ENCODE assay signal across 9 cellular contexts in the genomic region with DNA sequence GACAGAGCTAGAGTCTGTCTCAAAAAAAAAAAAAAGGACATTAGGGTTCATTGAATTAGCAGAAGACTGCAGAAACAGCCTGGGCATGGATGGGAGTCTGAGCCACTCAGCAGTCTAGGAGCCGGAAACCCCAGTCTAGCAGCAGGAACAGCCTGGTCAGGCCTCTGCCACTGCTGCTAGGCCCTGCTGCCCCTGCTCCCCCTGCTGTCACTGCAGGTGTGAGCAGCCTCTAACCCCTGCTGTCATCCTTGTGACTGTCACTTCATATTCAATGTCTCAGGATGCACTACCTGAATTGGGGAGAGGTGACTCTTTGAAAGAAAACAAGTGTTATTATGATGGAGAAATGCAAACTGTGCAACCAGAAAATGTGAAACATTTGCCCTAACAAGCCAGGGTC. TPM values are rescaled to one million over a fixed set of nuclear protein-coding genes. Genes with fewer than 3 reads are reported as not detected.
A peak's percentile ranks its signal among the peaks of the same experiment; 100 is the strongest.
DNase-seq lines count a peak whose midpoint lies in the region; ATAC-seq and TF ChIP-seq lines count a peak whose summit lies in the region.
"Had no signal": no experiment of that assay in that cellular context is flagged by ENCODE, and none has a peak within 500 bp of the region (broad histone marks: within the 10 kb centered on the region; RNA-seq: fewer than 3 reads in every experiment).

No MANE protein-coding gene starts in this region.

- intact Hi-C loops in thyroid gland (cut with DNase I), result loop anchor here (5.0 kb wide), 1 partner anchor 54 kb away; no protein-coding TSS in a partner anchor

- H3K27me3 ChIP-seq in thymus (ENCODE audit: control insufficient read depth, insufficient read depth) (no peaks in the 10 kb centered on the region), thyroid gland (no peaks in the 10 kb centered on the region)

- H3K4me1 ChIP-seq in thymus (ENCODE audit: control insufficient read depth, insufficient read depth, low read length) (no peaks in the 10 kb centered on the region), thyroid gland (peaks cover 4 to 14% of the 10 kb centered on the region in 2 donors)

- peak overlapping the region; percentile 42 for H3K27ac ChIP-seq in thymus (ENCODE audit: low read depth)
- H3K27ac ChIP-seq in thyroid gland, result no peak overlapping the region

- no peaks in the 10 kb centered on the region for H3K9me3 Mint-ChIP-seq in endothelial cell (ENCODE audit: unreplicated experiment)

- no peak for ATAC-seq in HG02759 (IDR thresholded peaks at IDR 0.05; ENCODE audit: unreplicated experiment)

- TF ChIP-seq CTCF in endothelial cell (IDR thresholded peaks at IDR 0.05; ENCODE audit: unreplicated experiment), result no peak
- peak in 1 of 6 experiments; percentile 4 for TF ChIP-seq CTCF in thyroid gland (IDR thresholded peaks at IDR 0.05)

- H3K4me3 ChIP-seq in thymus (ENCODE audit: low read length) (no peak overlapping the region), thyroid gland (replicated peaks in 1 of 3) (no peak overlapping the region)

- TF ChIP-seq POLR2A in thyroid gland (IDR thresholded peaks at IDR 0.05), result no peak

- H3K4me3 Mint-ChIP-seq in endothelial cell (ENCODE audit: unreplicated experiment), result no peak overlapping the region

- no peaks in the 10 kb centered on the region for H3K27me3 Mint-ChIP-seq in endothelial cell (ENCODE audit: unreplicated experiment)

- H3K36me3 ChIP-seq in thymus (ENCODE audit: control insufficient read depth, insufficient read depth), result no peaks in the 10 kb centered on the region
- no peaks in the 10 kb centered on the region for H3K36me3 ChIP-seq in thyroid gland

- no peak overlapping the region for H3K27ac Mint-ChIP-seq in endothelial cell (ENCODE audit: unreplicated experiment)

- DNase-seq in activated T-cell treated with anti-CD3 and anti-CD28 coated beads for 1 hour (ENCODE audit: low read depth) (peak; percentile 15), activated T-cell treated with anti-CD3 and anti-CD28 coated beads for 4 hours (no peak), SK-N-DZ (ENCODE audit: low spot score) (peak; percentile 72), endothelial cell (ENCODE audit: low spot score) (peak; percentile 43), thyroid gland (no peak), inferior parietal cortex (ENCODE audit: extremely low spot score) (no peak)

- H3K4me1 Mint-ChIP-seq in endothelial cell (ENCODE audit: unreplicated experiment), result peaks cover 19% of the 10 kb centered on the region

- no peaks in the 10 kb centered on the region for H3K36me3 Mint-ChIP-seq in endothelial cell (ENCODE audit: low read depth, unreplicated experiment)

- H3K9me3 ChIP-seq in thymus (ENCODE audit: control insufficient read depth) (no peaks in the 10 kb centered on the region), thyroid gland (no peaks in the 10 kb centered on the region)

- 19% methylated on average over 1 of the region's 1 CpG for WGBS in thymus
- whole genome bisulfite sequencing in thyroid gland, 2 donors, result 89% methylated on average over 1 of the region's 1 CpG; no CpG with 5 or more reads in 1 of the 2 donors

RNA-seq across cellular contexts. Expression of gene DDX17, which starts 7.0 kb away (rescaled TPM):
- polyA plus RNA-seq in SK-N-DZ (2014; cell fraction: cytosol; rRNA removed), result 407 and 486 TPM in 2 replicates
- polyA plus RNA-seq in SK-N-DZ (2014; cell fraction: nucleus; rRNA removed), result 996 and 1,586 TPM in 2 replicates
- total RNA-seq in endothelial cell (ENCODE audit: unreplicated experiment), result 492 TPM
- polyA plus RNA-seq in thymus, result 325 TPM
- total RNA-seq in thyroid gland, result 1,000 to 10,000 TPM in 1 of 4 donors, 100 to 1,000 TPM in 3; 594 to 1,014 (median 833) TPM

RNA-seq across cellular contexts. Expression of gene KDELR3, which starts 45.2 kb away (rescaled TPM):
- 0.34 and 2.2 TPM in 2 replicates for polyA plus RNA-seq in SK-N-DZ (2014; cell fraction: cytosol; rRNA removed)
- polyA plus RNA-seq in SK-N-DZ (2014; cell fraction: nucleus; rRNA removed), result not detected in 2 replicates
- total RNA-seq in endothelial cell (ENCODE audit: unreplicated experiment) (3.7 TPM), thyroid gland (10 to 100 TPM in 2 of 4 donors, 1 to 10 TPM in 2; 7.5 to 14.4 (median 11.8) TPM)
- polyA plus RNA-seq in thymus, result 1.9 TPM

RNA-seq across cellular contexts. Expression of gene DMC1, which starts 56.9 kb away (rescaled TPM):
- 0.59 TPM in 1 of 2 replicates, not detected in the other for polyA plus RNA-seq in SK-N-DZ (2014; cell fraction: cytosol; rRNA removed)
- 0.10 TPM in 1 of 2 replicates, not detected in the other for polyA plus RNA-seq in SK-N-DZ (2014; cell fraction: nucleus; rRNA removed)
- 3.5 TPM for total RNA-seq in endothelial cell (ENCODE audit: unreplicated experiment)
- polyA plus RNA-seq in thymus, result 0.30 TPM
- 10 to 100 TPM in 1 of 4 donors, 1 to 10 TPM in 1, under 1 TPM in 1, not detected in 1; 0.78 to 25.9 (median 1.1) TPM for total RNA-seq in thyroid gland

RNA-seq across cellular contexts. Expression of gene KCNJ4, which starts 58.1 kb away (rescaled TPM):
- polyA plus RNA-seq in SK-N-DZ (2014; cell fraction: cytosol; rRNA removed), result 0.27 and 0.30 TPM in 2 replicates
- not detected in 2 replicates for polyA plus RNA-seq in SK-N-DZ (2014; cell fraction: nucleus; rRNA removed)
- total RNA-seq in endothelial cell (ENCODE audit: unreplicated experiment) (0.21 TPM), thyroid gland (not detected)
- 0.32 TPM for polyA plus RNA-seq in thymus
- polyA plus RNA-seq: keratinocyte had no signal

Comparison
In these comparisons a context has a peak if more than half of its experiments do, and no peak if none do; other contexts are left out.
1. DNase-seq: peak in activated T-cell treated with anti-CD3 and anti-CD28 coated beads for 1 hour (single experiment), SK-N-DZ (single experiment) and endothelial cell (single experiment); none in activated T-cell treated with anti-CD3 and anti-CD28 coated beads for 4 hours (single experiment), thyroid gland (0 of 2) and inferior parietal cortex (single experiment).